In genomic region chr15:61871926-61872522, GRCh38 we compare ENCODE assay signal across 8 cellular contexts.
DNase-seq lines count a peak whose midpoint lies in the region; ATAC-seq and TF ChIP-seq lines count a peak whose summit lies in the region.

No MANE protein-coding gene starts in this region.

- no peaks in the 10 kb centered on the region for H3K36me3 ChIP-seq in parathyroid adenoma (ENCODE audit: control insufficient read depth, insufficient read depth, low read length)

- no peaks in the 10 kb centered on the region for H3K9me3 ChIP-seq in parathyroid adenoma (ENCODE audit: control insufficient read depth, low read length)

- peaks cover 13% of the 10 kb centered on the region for H3K36me3 Mint-ChIP-seq in activated naive CD8-positive, alpha-beta T cell treated with anti-CD3 and anti-CD28 coated beads for 36 hours

- no peak for ATAC-seq in GM21528 (IDR thresholded peaks at IDR 0.05; ENCODE audit: low FRiP score, unreplicated experiment)

- no peaks in the 10 kb centered on the region for H3K79me2 ChIP-seq in parathyroid adenoma

- H3K4me2 ChIP-seq in parathyroid adenoma (ENCODE audit: low read length), result no peak overlapping the region

- peak; percentile 22 for TF ChIP-seq CTCF in parathyroid adenoma (IDR thresholded peaks at IDR 0.05)

- no peak overlapping the region for H3K9ac ChIP-seq in parathyroid adenoma

- H3K4me1 Mint-ChIP-seq in activated naive CD8-positive, alpha-beta T cell treated with anti-CD3 and anti-CD28 coated beads for 36 hours, result no peaks in the 10 kb centered on the region

- H3K27ac ChIP-seq in parathyroid adenoma, result no peak overlapping the region

- H3K27ac Mint-ChIP-seq in activated naive CD8-positive, alpha-beta T cell treated with anti-CD3 and anti-CD28 coated beads for 36 hours, result no peak overlapping the region

- H3K4me3 ChIP-seq in parathyroid adenoma (ENCODE audit: low read depth, low read length), result no peak overlapping the region

- H3K27me3 Mint-ChIP-seq in activated naive CD8-positive, alpha-beta T cell treated with anti-CD3 and anti-CD28 coated beads for 36 hours, result no peaks in the 10 kb centered on the region

- H3K27me3 ChIP-seq in parathyroid adenoma (ENCODE audit: control insufficient read depth, insufficient read depth, low read length), result no peaks in the 10 kb centered on the region

- no peak overlapping the region for H3K4me3 Mint-ChIP-seq in activated naive CD8-positive, alpha-beta T cell treated with anti-CD3 and anti-CD28 coated beads for 36 hours

- H2AFZ ChIP-seq in parathyroid adenoma, result no peak overlapping the region

- DNase-seq in NCI-H2196 (lab: John Stamatoyannopoulos, UW; ENCODE audit: unreplicated experiment) (peak; percentile 2), NCI-H2196 treated with DMSO at 0.1 percent for 48 hours (lab: John Stamatoyannopoulos, UW; ENCODE audit: unreplicated experiment) (no peak), NCI-H446 treated with DMSO at 0.1 percent for 48 hours (lab: John Stamatoyannopoulos, UW) (peak; percentile 1), dedifferentiated amniotic fluid mesenchymal stem cell (ENCODE audit: extremely low spot score) (peak; percentile 55), GF-D8 (lab: John Stamatoyannopoulos, UW) (no peak)
- DNase-seq in activated naive CD8-positive, alpha-beta T cell treated with anti-CD3 and anti-CD28 coated beads for 36 hours, result no peak

- no peaks in the 10 kb centered on the region for H3K9me3 Mint-ChIP-seq in activated naive CD8-positive, alpha-beta T cell treated with anti-CD3 and anti-CD28 coated beads for 36 hours

- H3K4me1 ChIP-seq in parathyroid adenoma, result no peaks in the 10 kb centered on the region

Comparison
In these comparisons a context has a peak if more than half of its experiments do, and no peak if none do; other contexts are left out.
1. DNase-seq: peak in NCI-H2196 (single experiment), NCI-H446 treated with DMSO at 0.1 percent for 48 hours (single experiment) and dedifferentiated amniotic fluid mesenchymal stem cell (single experiment); none in NCI-H2196 treated with DMSO at 0.1 percent for 48 hours (single experiment), GF-D8 (single experiment) and activated naive CD8-positive, alpha-beta T cell treated with anti-CD3 and anti-CD28 coated beads for 36 hours (single experiment).